2 cellular contexts compared by ENCODE assay signal in genomic region chr6:80197474-80197873, GRCh38.
A peak's percentile ranks its signal among the peaks of the same experiment; 100 is the strongest.
TF ChIP-seq lines count a peak whose summit lies in the region.

No MANE protein-coding gene starts in this region.

TF ChIP-seq in liver, 16 proteins besides CTCF, POLR2A, EP300 and RAD21:
- peak; percentile 15 for TF ChIP-seq REST (IDR thresholded peaks at IDR 0.05)
- TF ChIP-seq HNF4G (IDR thresholded peaks at IDR 0.05): no peak
- peak; percentile 78 for TF ChIP-seq YY1 (IDR thresholded peaks at IDR 0.05)
- TF ChIP-seq HNF4A (conservative IDR thresholded peaks at IDR 0.05): peak; percentile 50 to 66
- TF ChIP-seq RXRA (IDR thresholded peaks at IDR 0.05): peak; percentile 34 to 38
- peak; percentile 25 for TF ChIP-seq SP1 (IDR thresholded peaks at IDR 0.05)

TF ChIP-seq in HepG2, 621 proteins besides CTCF, POLR2A, EP300 and RAD21:
- TF ChIP-seq ZNF282 (IDR thresholded peaks at IDR 0.05; ENCODE audit: partially characterized antibody) (no peak), KDM2A (CRISPR knock-in tag; IDR thresholded peaks at IDR 0.05; ENCODE audit: borderline replicate concordance, low read depth) (no peak), PCBP1 (IDR thresholded peaks at IDR 0.05; ENCODE audit: borderline replicate concordance, low read depth, low read length) (no peak), NR2F6 (IDR thresholded peaks at IDR 0.05) (no peak), NR2F6 (CRISPR knock-in tag; IDR thresholded peaks at IDR 0.05) (no peak), ISX (CRISPR knock-in tag; conservative IDR thresholded peaks at IDR 0.05) (no peak), RBAK (CRISPR knock-in tag; IDR thresholded peaks at IDR 0.05) (no peak), CBFB (CRISPR knock-in tag; IDR thresholded peaks at IDR 0.05) (no peak), ZNF431 (CRISPR knock-in tag; IDR thresholded peaks at IDR 0.05; ENCODE audit: borderline replicate concordance, low read depth) (no peak), HDAC2 (CRISPR knock-in tag; IDR thresholded peaks at IDR 0.05) (no peak), ZBTB7A (CRISPR knock-in tag; IDR thresholded peaks at IDR 0.05) (no peak), SALL1 (CRISPR knock-in tag; IDR thresholded peaks at IDR 0.05) (no peak), ZNF83 (CRISPR knock-in tag; IDR thresholded peaks at IDR 0.05; ENCODE audit: borderline replicate concordance) (no peak), TBX3 (IDR thresholded peaks at IDR 0.05; ENCODE audit: borderline replicate concordance) (no peak), ATF7 (IDR thresholded peaks at IDR 0.05) (no peak), ATF7 (CRISPR knock-in tag; IDR thresholded peaks at IDR 0.05) (no peak), SYNCRIP (IDR thresholded peaks at IDR 0.05; ENCODE audit: insufficient read depth, low read depth, low read length) (no peak)
- TF ChIP-seq, protein P1, sequence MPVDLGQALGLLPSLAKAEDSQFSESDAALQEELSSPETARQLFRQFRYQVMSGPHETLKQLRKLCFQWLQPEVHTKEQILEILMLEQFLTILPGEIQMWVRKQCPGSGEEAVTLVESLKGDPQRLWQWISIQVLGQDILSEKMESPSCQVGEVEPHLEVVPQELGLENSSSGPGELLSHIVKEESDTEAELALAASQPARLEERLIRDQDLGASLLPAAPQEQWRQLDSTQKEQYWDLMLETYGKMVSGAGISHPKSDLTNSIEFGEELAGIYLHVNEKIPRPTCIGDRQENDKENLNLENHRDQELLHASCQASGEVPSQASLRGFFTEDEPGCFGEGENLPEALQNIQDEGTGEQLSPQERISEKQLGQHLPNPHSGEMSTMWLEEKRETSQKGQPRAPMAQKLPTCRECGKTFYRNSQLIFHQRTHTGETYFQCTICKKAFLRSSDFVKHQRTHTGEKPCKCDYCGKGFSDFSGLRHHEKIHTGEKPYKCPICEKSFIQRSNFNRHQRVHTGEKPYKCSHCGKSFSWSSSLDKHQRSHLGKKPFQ (CRISPR knock-in tag; IDR thresholded peaks at IDR 0.05; ENCODE audit: insufficient replicate concordance): no peak
